In the genomic region with DNA sequence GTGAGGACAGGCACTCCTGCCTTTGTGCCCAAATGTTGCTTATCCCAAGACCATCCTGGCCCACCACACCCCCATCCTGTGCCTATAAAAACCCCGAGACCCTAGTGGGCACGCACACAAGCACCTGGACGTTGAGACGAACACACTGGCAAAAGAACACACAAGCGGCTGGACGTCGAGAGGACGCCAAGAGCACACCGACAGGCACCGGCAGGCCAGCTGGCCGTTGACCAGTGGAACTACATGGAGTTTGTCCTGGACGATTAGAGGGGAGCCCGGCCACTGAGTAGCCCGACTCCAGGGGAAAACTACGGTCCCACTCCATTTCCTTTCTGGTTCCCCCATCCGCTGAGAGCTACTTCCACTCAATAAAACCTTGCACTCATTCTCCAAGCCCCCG, we compare ENCODE assay signal across 25 cellular contexts.
"Had no signal": no experiment of that assay in that cellular context is flagged by ENCODE, and none has a peak within 500 bp of the region (broad histone marks: within the 10 kb centered on the region; RNA-seq: fewer than 3 reads in every experiment).

No MANE protein-coding gene starts in this region.

- DNase-seq: naive B cell; naive thymus-derived CD8-positive, alpha-beta T cell; nephron progenitor cell; occipital lobe; ovary; psoas muscle; right lobe of liver; sigmoid colon; small intestine; stimulated activated CD4-positive, alpha-beta T cell treated with anti-CD3 and anti-CD28 coated beads, Interleukin-15, amount 100 ng/mL, for 24 hours; stimulated activated CD4-positive, alpha-beta T cell treated with anti-CD3 and anti-CD28 coated beads, Interleukin-2, amount 100 ng/mL, for 24 hours; stimulated activated CD4-positive, alpha-beta T cell treated with anti-CD3 and anti-CD28 coated beads, Interleukin-2, amount 100 ng/mL, for 48 hours; stimulated activated CD4-positive, alpha-beta T cell treated with anti-CD3 and anti-CD28 coated beads, Interleukin-4, amount 100 ng/mL, for 24 hours; stimulated activated naive B cell treated with anti-CD40 and anti-IgM and Interleukin-4, amounts not matched to agents 10 μg/mL and 1 μg/mL and 100 μg/mL, for 72 hours; stimulated activated naive CD4-positive, alpha-beta T cell treated with Interleukin-2 at 50 U/mL for 16 hours; stomach; thyroid gland; trophoblast cell had no signal

- H3K9ac ChIP-seq: parathyroid adenoma had no signal

- H3K9me3 ChIP-seq: ovary, psoas muscle, right lobe of liver, sigmoid colon, stomach, suprapubic skin, thoracic aorta, thyroid gland, tibial nerve, upper lobe of left lung, vagina had no signal

- H2AFZ ChIP-seq: parathyroid adenoma had no signal

- H3K4me1 ChIP-seq: parathyroid adenoma, psoas muscle, right lobe of liver, sigmoid colon, stomach, suprapubic skin, thyroid gland, tibial nerve, upper lobe of left lung, vagina had no signal

- H3K27ac ChIP-seq: ovary, parathyroid adenoma, psoas muscle, right lobe of liver, sigmoid colon, stomach, suprapubic skin, thoracic aorta, thyroid gland, tibial nerve, upper lobe of left lung, vagina had no signal

- H3K4me3 ChIP-seq: ovary, psoas muscle, right lobe of liver, sigmoid colon, stomach, suprapubic skin, thoracic aorta, thyroid gland, tibial nerve, upper lobe of left lung, vagina had no signal

- H3K27me3 ChIP-seq: ovary, right lobe of liver, sigmoid colon, stomach, suprapubic skin, thyroid gland, tibial nerve, upper lobe of left lung, vagina had no signal

- H3K79me2 ChIP-seq: parathyroid adenoma had no signal

- H3K36me3 ChIP-seq: ovary, right lobe of liver, sigmoid colon, stomach, suprapubic skin, thoracic aorta, thyroid gland, tibial nerve, upper lobe of left lung, vagina had no signal

- FAIRE-seq: small intestine, urothelium cell line had no signal
